23 cellular contexts compared by ENCODE assay signal in genomic region chr19:28404462-28404861, GRCh38.
"Had no signal": no experiment of that assay in that cellular context is flagged by ENCODE, and none has a peak within 500 bp of the region (broad histone marks: within the 10 kb centered on the region; RNA-seq: fewer than 3 reads in every experiment).

No MANE protein-coding gene starts in this region.

- H3K4me3 ChIP-seq: dorsolateral prefrontal cortex, gastrocnemius medialis, lung, prostate gland, sigmoid colon, stomach, tibial artery had no signal

- H3K4me1 Mint-ChIP-seq: memory B cell; stimulated activated effector memory CD8-positive, alpha-beta T cell treated with anti-CD3 and anti-CD28 coated beads, Interleukin-12 subunit alpha, Interleukin-12 subunit beta, amount 100 ng/mL, for 72 hours had no signal

- H3K4me1 ChIP-seq: gastrocnemius medialis, prostate gland, sigmoid colon, tibial artery had no signal

- DNase-seq: dorsolateral prefrontal cortex; effector CD4-positive, alpha-beta T cell; foreskin fibroblast; gastrocnemius medialis; naive thymus-derived CD4-positive, alpha-beta T cell; nucleus accumbens; right cardiac atrium; sigmoid colon; stimulated activated CD4-positive, alpha-beta T cell treated with anti-CD3 and anti-CD28 coated beads, Interleukin-2, amount 100 ng/mL, for 24 hours; stimulated activated CD4-positive, alpha-beta T cell treated with anti-CD3 and anti-CD28 coated beads, Interleukin-4, amount 100 ng/mL, for 24 hours; stimulated activated naive CD4-positive, alpha-beta T cell treated with Interleukin-2 at 50 U/mL for 16 hours; stomach; tibial artery had no signal

- H3K27ac Mint-ChIP-seq: memory B cell; mesothelial cell of epicardium; naive thymus-derived CD4-positive, alpha-beta T cell; nephron; stimulated activated effector memory CD8-positive, alpha-beta T cell treated with anti-CD3 and anti-CD28 coated beads, Interleukin-12 subunit alpha, Interleukin-12 subunit beta, amount 100 ng/mL, for 72 hours; type B pancreatic cell had no signal

- H3K9me3 ChIP-seq: gastrocnemius medialis, prostate gland, sigmoid colon had no signal

- H3K27me3 Mint-ChIP-seq: memory B cell had no signal

- H3K9me3 Mint-ChIP-seq: nephron, type B pancreatic cell had no signal

- ATAC-seq: gastrocnemius medialis; left lobe of liver; naive thymus-derived CD4-positive, alpha-beta T cell; right cardiac atrium; stimulated activated effector memory CD8-positive, alpha-beta T cell treated with anti-CD3 and anti-CD28 coated beads, Interleukin-12 subunit alpha, Interleukin-12 subunit beta, amount 100 ng/mL, for 72 hours had no signal

- H3K36me3 ChIP-seq: gastrocnemius medialis, prostate gland, sigmoid colon, stomach, tibial artery had no signal

- H3K27ac ChIP-seq: dorsolateral prefrontal cortex, gastrocnemius medialis, prostate gland, sigmoid colon, stomach, tibial artery had no signal

- H3K36me3 Mint-ChIP-seq: memory B cell; mesothelial cell of epicardium; stimulated activated effector memory CD8-positive, alpha-beta T cell treated with anti-CD3 and anti-CD28 coated beads, Interleukin-12 subunit alpha, Interleukin-12 subunit beta, amount 100 ng/mL, for 72 hours; type B pancreatic cell had no signal

- FAIRE-seq: colon, keratinocyte had no signal

- H3K4me3 Mint-ChIP-seq: memory B cell; mesothelial cell of epicardium; nephron; stimulated activated effector memory CD8-positive, alpha-beta T cell treated with anti-CD3 and anti-CD28 coated beads, Interleukin-12 subunit alpha, Interleukin-12 subunit beta, amount 100 ng/mL, for 72 hours had no signal
